ENCODE assay signal across 8 cellular contexts in genomic region chr13:21060063-21060826, GRCh38. TPM values are rescaled to one million over a fixed set of nuclear protein-coding genes. Genes with fewer than 3 reads are reported as not detected.
A peak's percentile ranks its signal among the peaks of the same experiment; 100 is the strongest.
DNase-seq lines count a peak whose midpoint lies in the region; ATAC-seq, FAIRE-seq and TF ChIP-seq lines count a peak whose summit lies in the region.

No MANE protein-coding gene starts in this region.

- H2BK15ac ChIP-seq in H1 (ENCODE audit: low read length) = peak overlapping the region; percentile 92; the same call in 1 of the 2 replicates

- BruUV-seq in HCT116 (replicated peaks; lab: Mats Ljungman, UMichigan) = no TSS peak

- peak overlapping the region; percentile 96 for H3K27ac ChIP-seq in HCT116 (ENCODE audit: low read depth, low read length)
- H3K27ac ChIP-seq in H1 (ENCODE audit: low read depth, low read length) = peak overlapping the region; percentile 97; the same call in 1 of the 2 replicates
- H3K27ac ChIP-seq in vagina = peak overlapping the region; percentile 99

- POLR2A ChIA-PET in HCT116 (lab: Charles Lee) (no interaction called here), H1 (lab: Charles Lee; ENCODE audit: partially characterized antibody) (interaction anchor here (0.6 to 4.9 kb wide), 20 partner anchors 9 to 1186 kb away, joined by 3 to 45 read pairs (median 7); partner anchors contain the start of genes MRPL57 and SKA3)

- H3K14ac ChIP-seq in H1 (ENCODE audit: insufficient read length) = no peak overlapping the region

- TF ChIP-seq EP300 in H1 (IDR thresholded peaks at IDR 0.05; ENCODE audit: borderline replicate concordance in 1 of 2, low read depth in 2 of 2, low read length in 2 of 2) = no peak

- H4K5ac ChIP-seq in H1 (ENCODE audit: insufficient read length, low read depth, low read length) = peak overlapping the region; percentile 46

- no peaks in the 10 kb centered on the region for H3K9me2 ChIP-seq in HCT116 (ENCODE audit: insufficient read depth)

- peak overlapping the region; percentile 92 for H2BK12ac ChIP-seq in H1 (ENCODE audit: low read depth, low read length)

- no peak overlapping the region for H3K56ac ChIP-seq in H1 (replicated peaks; ENCODE audit: insufficient read length, low read depth, low read length)

- H3K9me3 ChIP-seq in HCT116 (ENCODE audit: control insufficient read depth in 1 of 2, insufficient read depth in 1 of 2, low read depth in 1 of 2, low read length in 2 of 2) (no peaks in the 10 kb centered on the region), H1 (ENCODE audit: insufficient read depth in 2 of 2, low read depth in 1 of 2, low read length in 1 of 2) (no peaks in the 10 kb centered on the region), vagina (no peaks in the 10 kb centered on the region)

- H3K4me3 ChIP-seq in GM06990 (replicated peaks; ENCODE audit: low read depth, low read length) (peak overlapping the region; percentile 78), HCT116 (replicated peaks in 1 of 2; ENCODE audit: low read depth in 1 of 2, low read length in 2 of 2) (peak overlapping the region; percentile 64 to 85), H1 (ENCODE audit: extremely low read depth in 1 of 4, insufficient read depth in 2 of 4, low read depth in 3 of 4, low read length in 4 of 4) (peak overlapping the region; percentile 83 to 97 (median 88)), vagina (peak overlapping the region; percentile 75)

- WGBS in H1 (ENCODE audit: extremely low coverage in 1 of 2, insufficient coverage in 1 of 2, insufficient read length in 1 of 2, insufficient replicate concordance in 2 of 2, low coverage in 1 of 2, low lambda C conversion rate in 2 of 2, missing lambda C conversion rate in 1 of 2), 2 experiments = 12% methylated on average over 30 of the region's 81 CpGs; no CpG with 5 or more reads in 1 of the 2 experiments

- H3K4me2 ChIP-seq in HCT116 (ENCODE audit: low read length) (peak overlapping the region; percentile 87), H1 (ENCODE audit: insufficient read depth in 1 of 2, low read depth in 2 of 2, low read length in 2 of 2) (peak overlapping the region; percentile 75 to 88)

- H2AK5ac ChIP-seq in H1 (ENCODE audit: low read depth, low read length) = no peak overlapping the region

- H3K79me2 ChIP-seq in HCT116 (ENCODE audit: insufficient read depth, low read length) = peaks cover 55% of the 10 kb centered on the region
- H3K79me2 ChIP-seq in H1 (ENCODE audit: control insufficient read depth in 1 of 2, insufficient read depth in 2 of 2, low read length in 2 of 2) = peaks cover 16 to 51% of the 10 kb centered on the region in 2 experiments

- H4K20me1 ChIP-seq in HCT116 (ENCODE audit: insufficient read depth) (no peaks in the 10 kb centered on the region), H1 (replicated peaks in 1 of 2; ENCODE audit: control insufficient read depth in 1 of 2, insufficient read depth in 2 of 2, low read length in 2 of 2) (peaks cover 16 to 30% of the 10 kb centered on the region in 2 experiments)

- peak overlapping the region; percentile 60 for H3K18ac ChIP-seq in H1 (ENCODE audit: extremely low read depth, low read length)

- H3K4ac ChIP-seq in H1 (replicated peaks; ENCODE audit: insufficient read length, low read depth, low read length) = no peak overlapping the region

- peaks cover 4% of the 10 kb centered on the region; the same call in 1 of the 2 replicates for H3K23me2 ChIP-seq in H1 (ENCODE audit: low read depth, low read length)

- H2BK20ac ChIP-seq in H1 (ENCODE audit: low read length) = no peak overlapping the region

- H2BK120ac ChIP-seq in H1 (replicated peaks; ENCODE audit: low read depth, low read length) = no peak overlapping the region

- CTCF ChIA-PET in HCT116 (lab: Charles Lee) (no interaction called here), H1 (lab: Charles Lee; ENCODE audit: partially characterized antibody) (interaction anchor here (0.6 to 1.5 kb wide), 2 partner anchors 10 to 354 kb away, joined by 3 read pairs; no protein-coding TSS in a partner anchor)

- TF ChIP-seq CTCF in GM06990 (IDR thresholded peaks at IDR 0.05; ENCODE audit: insufficient read depth, low read length, poor library complexity, severe bottlenecking) = no peak
- TF ChIP-seq CTCF in HCT116 (IDR thresholded peaks at IDR 0.05 in 2 of 3, conservative IDR thresholded peaks at IDR 0.05 in 1 of 3; ENCODE audit: borderline replicate concordance in 1 of 3, insufficient read depth in 1 of 3, low read depth in 2 of 3, low read length in 2 of 3) = no peak
- TF ChIP-seq CTCF in H1 (IDR thresholded peaks at IDR 0.05; ENCODE audit: control extremely low read depth in 1 of 3, insufficient read depth in 1 of 3, low read depth in 1 of 3, low read length in 3 of 3) = no peak
- no peak for TF ChIP-seq CTCF in vagina (IDR thresholded peaks at IDR 0.05)

- no peak overlapping the region for H3K23ac ChIP-seq in H1 (ENCODE audit: insufficient read length)

- peak overlapping the region; percentile 65 for H4K91ac ChIP-seq in H1 (replicated peaks; ENCODE audit: insufficient read length, low read length)

- RAD21 ChIA-PET in HCT116 (lab: Charles Lee; ENCODE audit: low non-redundant PET in 1 of 2, low total read pairs in 2 of 2, uncharacterized antibody in 2 of 2, unreplicated experiment in 2 of 2) = no interaction called here

- TF ChIP-seq POLR2A in HCT116 (IDR thresholded peaks at IDR 0.05; ENCODE audit: borderline replicate concordance, extremely low read depth, insufficient read depth, insufficient read length) = no peak
- TF ChIP-seq POLR2A in H1 (IDR thresholded peaks at IDR 0.05; ENCODE audit: control extremely low read depth in 1 of 2, low read depth in 2 of 2, low read length in 2 of 2) = peak in 1 of 2 experiments; percentile 34; a peak in 2 of 3 replicates
- peak in 1 of 2 donors; percentile 24 for TF ChIP-seq POLR2A in vagina (IDR thresholded peaks at IDR 0.05)

- FAIRE-seq in H1 (lab: Jason Lieb, UNC) = no peak

- H3K27me3 ChIP-seq in GM06990 (replicated peaks; ENCODE audit: control insufficient read depth, insufficient read depth, low read length) (no peaks in the 10 kb centered on the region), HCT116 (ENCODE audit: insufficient read depth, low read length) (no peaks in the 10 kb centered on the region), H1 (replicated peaks in 1 of 4; ENCODE audit: control insufficient read depth in 3 of 4, extremely low read depth in 1 of 4, insufficient read depth in 3 of 4, low read length in 3 of 4) (no peaks in the 10 kb centered on the region), vagina (no peaks in the 10 kb centered on the region)

- H4K8ac ChIP-seq in H1 (ENCODE audit: extremely low read depth, insufficient read depth, low read length) = peak overlapping the region; percentile 86

- ATAC-seq in HCT116 (peak; percentile 46), GM21737 (IDR thresholded peaks at IDR 0.05; ENCODE audit: unreplicated experiment) (no peak)

- intact Hi-C loops in HCT116 (cut with micrococcal nuclease) (loop anchor here (2.0 kb wide), 2 partner anchors 43 to 79 kb away; no protein-coding TSS in a partner anchor), vagina (cut with DNase I) (no loop called here)

- H3K79me1 ChIP-seq in H1 (ENCODE audit: low read depth, low read length) = peaks cover 6% of the 10 kb centered on the region

- H3K36me3 ChIP-seq in GM06990 (ENCODE audit: control insufficient read depth, insufficient read depth, low read length) (no peaks in the 10 kb centered on the region), HCT116 (ENCODE audit: control insufficient read depth in 1 of 2, insufficient read depth in 2 of 2, low read length in 2 of 2) (no peaks in the 10 kb centered on the region), H1 (ENCODE audit: control insufficient read depth in 2 of 4, insufficient read depth in 4 of 4, low read length in 3 of 4) (no peaks in the 10 kb centered on the region), vagina (no peaks in the 10 kb centered on the region)

- H3K9ac ChIP-seq in HCT116 (ENCODE audit: low read length) = peak overlapping the region; percentile 92
- H3K9ac ChIP-seq in H1 (replicated peaks in 1 of 4; ENCODE audit: extremely low read depth in 1 of 4, low read depth in 3 of 4, low read length in 3 of 4) = peak overlapping the region; percentile 89 to 100 (median 91)

- peaks cover 24 to 29% of the 10 kb centered on the region in 2 experiments for H3K4me1 ChIP-seq in HCT116 (ENCODE audit: control insufficient read depth in 1 of 2, insufficient read depth in 2 of 2, low read length in 2 of 2)
- peaks cover 0 to 5% (median 5%) of the 10 kb centered on the region in 4 experiments; a peak in 4 of 7 replicates for H3K4me1 ChIP-seq in H1 (replicated peaks in 1 of 4; ENCODE audit: control insufficient read depth in 3 of 4, insufficient read depth in 4 of 4, low read length in 3 of 4)
- peaks cover 54% of the 10 kb centered on the region for H3K4me1 ChIP-seq in vagina

- H2AFZ ChIP-seq in HCT116 (ENCODE audit: low read depth, low read length, poor library complexity, severe bottlenecking) = no peak overlapping the region
- no peak overlapping the region for H2AFZ ChIP-seq in H1 (ENCODE audit: low read length)

- TF ChIP-seq RAD21 in HCT116 (IDR thresholded peaks at IDR 0.05; ENCODE audit: low read depth) (no peak), H1 (IDR thresholded peaks at IDR 0.05 in 1 of 2, conservative IDR thresholded peaks at IDR 0.05 in 1 of 2; ENCODE audit: low read depth in 2 of 2, low read length in 2 of 2) (no peak)

- DNase-seq in GM06990 (ENCODE audit: extremely low read depth, insufficient read length) = peak; percentile 33
- DNase-seq in HCT116 (ENCODE audit: low read depth, low spot score) = no peak
- DNase-seq in RPMI7951 (ENCODE audit: low read depth) = peak; percentile 33
- peak in 1 of 2 experiments; percentile 62 for DNase-seq in H1 (ENCODE audit: low read depth in 1 of 2, low spot score in 2 of 2)
- DNase-seq in mucosa of gallbladder (ENCODE audit: low spot score) = peak; percentile 31
- no peak for DNase-seq in vagina (ENCODE audit: extremely low spot score in 2 of 2)
- no peak for DNase-seq in NCI-H446 treated with DMSO at 0.1 percent for 48 hours (lab: John Stamatoyannopoulos, UW)

- H2BK5ac ChIP-seq in H1 (ENCODE audit: low read depth, low read length) = no peak overlapping the region

TF ChIP-seq in H1, 55 proteins besides CTCF, POLR2A, EP300 and RAD21 (continues in another document):
- TF ChIP-seq TAF7 (optimal IDR thresholded peaks at IDR 0.05; ENCODE audit: borderline replicate concordance, low read depth, low read length) = peak; percentile 55

RNA-seq across cellular contexts. Expression of gene LATS2, which starts 1.1 kb away (rescaled TPM):
- total RNA-seq in HCT116 (2021; ENCODE audit: unreplicated experiment) = 18.8 TPM
- polyA plus RNA-seq in HCT116 (2012) = 6.2 and 8.7 TPM in 2 replicates
- 4.4 and 4.8 TPM in 2 replicates for total RNA-seq in RPMI7951 (2014; rRNA removed; shearing (Covaris generic))
- total RNA-seq in H1 (2021; fragmentation: NEBNext Ultra II Directional; extraction: Animal tissue kit (Norgen Biotek cat#: 25700)) = 26.2 and 26.5 TPM in 2 replicates
- 8.3 and 10.8 TPM in 2 replicates for polyA plus RNA-seq in H1 (2011; rRNA removed)
- 10.7 TPM for polyA plus RNA-seq in H1 (2011; cell fraction: cytosol; rRNA removed)
- 17.0 TPM for polyA plus RNA-seq in H1 (2011; cell fraction: nucleus; rRNA removed)
- 10.4 to 14.1 TPM (median 13.4 TPM) in 4 replicates for polyA plus RNA-seq in H1 (2012, experiment 1 of 2)
- polyA plus RNA-seq in H1 (2012, experiment 2 of 2) = 4.8 TPM
- 8.5 TPM for polyA plus RNA-seq in H1 (2013, experiment 1 of 2)
- 8.7 TPM for polyA plus RNA-seq in H1 (2013, experiment 2 of 2)
- 11.9 and 13.9 TPM in 2 replicates for polyA minus RNA-seq in H1 (2011; rRNA and poly(A)+ RNA removed)
- 15.9 TPM for polyA minus RNA-seq in H1 (2011; cell fraction: cytosol; rRNA and poly(A)+ RNA removed)
- polyA minus RNA-seq in H1 (2011; cell fraction: nucleus; rRNA and poly(A)+ RNA removed) = 15.9 TPM
- 35.1 TPM for total RNA-seq in mucosa of gallbladder
- total RNA-seq in vagina = 25.8 TPM

Comparison
In these comparisons a context has a peak if more than half of its experiments do, and no peak if none do; other contexts are left out.
1. DNase-seq: peak in GM06990 (single experiment), RPMI7951 (single experiment) and mucosa of gallbladder (single experiment); none in HCT116 (single experiment), vagina (0 of 2) and NCI-H446 treated with DMSO at 0.1 percent for 48 hours (single experiment).
2. Peak in every context shown above with its lines, with median percentiles within 50 percentile points of each other: H3K4me3 ChIP-seq and H3K27ac ChIP-seq.